ENCODE assay signal across 8 cellular contexts in genomic region chr4:87073570-87074470, GRCh38.
DNase-seq lines count a peak whose midpoint lies in the region; ATAC-seq lines count a peak whose summit lies in the region.

No MANE protein-coding gene starts in this region.

- H2AK5ac ChIP-seq in neuronal stem cell (ENCODE audit: low read depth, low read length) = no peak overlapping the region

- H3K9ac ChIP-seq in Karpas-422 (ENCODE audit: low read length) (peak overlapping the region; percentile 43), neuronal stem cell (ENCODE audit: low read depth, low read length, poor library complexity) (no peak overlapping the region)

- no peak overlapping the region for H2BK120ac ChIP-seq in neuronal stem cell (ENCODE audit: low read depth, low read length)

- no peak overlapping the region for H2BK12ac ChIP-seq in neuronal stem cell (ENCODE audit: low read length)

- H3K9me3 Mint-ChIP-seq in central memory CD8-positive, alpha-beta T cell = no peaks in the 10 kb centered on the region
- no peaks in the 10 kb centered on the region for H3K9me3 Mint-ChIP-seq in naive thymus-derived CD8-positive, alpha-beta T cell

- no peak overlapping the region for H4K8ac ChIP-seq in neuronal stem cell (ENCODE audit: low read depth, low read length)

- H2BK15ac ChIP-seq in neuronal stem cell (ENCODE audit: low read length) = no peak overlapping the region

- no peak overlapping the region for H3K18ac ChIP-seq in neuronal stem cell (ENCODE audit: low read length)

- H3K79me2 ChIP-seq in Karpas-422 (ENCODE audit: low read length) = no peaks in the 10 kb centered on the region

- H3K27ac ChIP-seq in Karpas-422 (ENCODE audit: low read length) = peak overlapping the region; percentile 81
- H3K27ac ChIP-seq in thymus (ENCODE audit: low read depth) = peak overlapping the region; percentile 8
- H3K27ac ChIP-seq in neuronal stem cell (replicated peaks; ENCODE audit: low read length) = no peak overlapping the region

- no peaks in the 10 kb centered on the region for H3K79me1 ChIP-seq in neuronal stem cell (ENCODE audit: low read depth, low read length)

- POLR2A ChIA-PET in naive thymus-derived CD8-positive, alpha-beta T cell (lab: Charles Lee) = interaction anchor here (0.6 to 1.3 kb wide), 4 partner anchors 67 to 139 kb away, joined by 3 to 5 read pairs (median 4); partner anchors contain the start of gene AFF1

- H3K4me3 ChIP-seq in Karpas-422 (ENCODE audit: low read length) (peak overlapping the region; percentile 53), thymus (ENCODE audit: low read length) (peak overlapping the region; percentile 24), neuronal stem cell (ENCODE audit: low read length in 2 of 2) (no peak overlapping the region)

- H3K4me3 Mint-ChIP-seq in central memory CD8-positive, alpha-beta T cell = peak overlapping the region; percentile 68
- peak overlapping the region; percentile 63 to 85 (median 80) for H3K4me3 Mint-ChIP-seq in naive thymus-derived CD8-positive, alpha-beta T cell

- H3K27me3 ChIP-seq in Karpas-422 (ENCODE audit: low read length) = 0 out of 2 replicates have a peak, but pooled peaks cover 3% of the 10 kb centered on the region
- H3K27me3 ChIP-seq in thymus (ENCODE audit: control insufficient read depth, insufficient read depth) = no peaks in the 10 kb centered on the region
- no peaks in the 10 kb centered on the region for H3K27me3 ChIP-seq in neuronal stem cell (ENCODE audit: control insufficient read depth in 3 of 3, insufficient read depth in 3 of 3, low read depth in 1 of 3, low read length in 3 of 3)

- H3K27me3 Mint-ChIP-seq in central memory CD8-positive, alpha-beta T cell = no peaks in the 10 kb centered on the region
- no peaks in the 10 kb centered on the region for H3K27me3 Mint-ChIP-seq in naive thymus-derived CD8-positive, alpha-beta T cell

- no peaks in the 10 kb centered on the region for H3K9me3 ChIP-seq in Karpas-422 (ENCODE audit: low read length)
- H3K9me3 ChIP-seq in thymus (ENCODE audit: control insufficient read depth) = no peaks in the 10 kb centered on the region
- H3K9me3 ChIP-seq in neuronal stem cell (replicated peaks in 1 of 2; ENCODE audit: control insufficient read depth in 2 of 2, insufficient read depth in 1 of 2, low read depth in 1 of 2, low read length in 2 of 2) = no peaks in the 10 kb centered on the region

- peak overlapping the region; percentile 75 for H3K4me2 ChIP-seq in Karpas-422 (ENCODE audit: low read depth, low read length, poor library complexity, severe bottlenecking)
- no peak overlapping the region for H3K4me2 ChIP-seq in neuronal stem cell (ENCODE audit: insufficient read depth, low read length, poor library complexity, severe bottlenecking)

- ATAC-seq in GM21528 (IDR thresholded peaks at IDR 0.05; ENCODE audit: low FRiP score, unreplicated experiment) = peak; percentile 96
- ATAC-seq in central memory CD8-positive, alpha-beta T cell (replicated peaks; ENCODE audit: extremely low read depth, poor library complexity, severe bottlenecking) = peak; percentile 99
- peak; percentile 92 to 98 for ATAC-seq in naive thymus-derived CD8-positive, alpha-beta T cell

- peaks cover 7% of the 10 kb centered on the region for H3K36me3 Mint-ChIP-seq in central memory CD8-positive, alpha-beta T cell (ENCODE audit: insufficient read depth)
- H3K36me3 Mint-ChIP-seq in naive thymus-derived CD8-positive, alpha-beta T cell = peaks cover 0 to 5% (median 0%) of the 10 kb centered on the region in 3 donors

- no peak overlapping the region for H3K14ac ChIP-seq in neuronal stem cell (ENCODE audit: low read length)

- H3K4ac ChIP-seq in neuronal stem cell (ENCODE audit: low read length) = no peak overlapping the region

- no peak overlapping the region for H4K91ac ChIP-seq in neuronal stem cell (ENCODE audit: low read depth, low read length, poor library complexity)

- no peaks in the 10 kb centered on the region for H3K9me2 ChIP-seq in Karpas-422 (replicated peaks; ENCODE audit: insufficient read depth, low read length)

- peaks cover 53% of the 10 kb centered on the region for H3K4me1 Mint-ChIP-seq in central memory CD8-positive, alpha-beta T cell
- H3K4me1 Mint-ChIP-seq in naive thymus-derived CD8-positive, alpha-beta T cell = peaks cover 16 to 52% (median 39%) of the 10 kb centered on the region in 4 donors

- peak overlapping the region; percentile 68 for H3K27ac Mint-ChIP-seq in central memory CD8-positive, alpha-beta T cell (ENCODE audit: low read depth)
- H3K27ac Mint-ChIP-seq in naive thymus-derived CD8-positive, alpha-beta T cell = peak overlapping the region; percentile 10 to 88 (median 54)

- H3K36me3 ChIP-seq in Karpas-422 (ENCODE audit: insufficient read depth, low read length) (no peaks in the 10 kb centered on the region), thymus (ENCODE audit: control insufficient read depth, insufficient read depth) (no peaks in the 10 kb centered on the region), neuronal stem cell (replicated peaks in 1 of 2; ENCODE audit: control insufficient read depth in 2 of 2, insufficient read depth in 2 of 2, low read length in 2 of 2) (no peaks in the 10 kb centered on the region)

- H3K23ac ChIP-seq in neuronal stem cell (ENCODE audit: low read depth, low read length, poor library complexity) = no peak overlapping the region

- no peak overlapping the region for H2BK5ac ChIP-seq in neuronal stem cell (ENCODE audit: low read length)

- H2AFZ ChIP-seq in Karpas-422 (ENCODE audit: low read length) (peak overlapping the region; percentile 62; the same call in 1 of the 2 replicates), neuronal stem cell (ENCODE audit: low read length) (no peak overlapping the region)

- H4K20me1 ChIP-seq in Karpas-422 (ENCODE audit: insufficient read depth, low read depth, low read length) = no peaks in the 10 kb centered on the region

- H3K4me1 ChIP-seq in Karpas-422 (ENCODE audit: low read length) (peaks cover 24% of the 10 kb centered on the region), thymus (ENCODE audit: control insufficient read depth, insufficient read depth, low read length) (peaks cover 7% of the 10 kb centered on the region), neuronal stem cell (ENCODE audit: control insufficient read depth in 2 of 2, insufficient read depth in 1 of 2, low read depth in 1 of 2, low read length in 2 of 2) (peaks cover 2 to 14% of the 10 kb centered on the region in 2 donors)

- 10% methylated on average over 11 of the region's 11 CpGs for WGBS in thymus
- WGBS in neuronal stem cell (ENCODE audit: extremely low coverage in 2 of 2, insufficient read length in 2 of 2, insufficient replicate concordance in 1 of 2), 2 donors = no CpG with 5 or more reads among the region's 11 CpGs

- peak; percentile 72 for DNase-seq in DMS79 treated with DMSO at 0.1 percent for 48 hours (lab: John Stamatoyannopoulos, UW)
- DNase-seq in Karpas-422 = peak; percentile 57
- DNase-seq in T-helper 2 cell = peak in 3 of 5 experiments; percentile 20 to 97 (median 25)
- peak in 1 of 2 donors; percentile 32 for DNase-seq in central memory CD8-positive, alpha-beta T cell (ENCODE audit: low spot score in 2 of 2)
- peak in 8 of 10 donors; percentile 10 to 75 (median 38) for DNase-seq in naive thymus-derived CD8-positive, alpha-beta T cell
- DNase-seq in neuronal stem cell (ENCODE audit: low spot score) = no peak

Comparison
In these comparisons a context has a peak if more than half of its experiments do, and no peak if none do; other contexts are left out.
1. H3K4me3 ChIP-seq: peak in Karpas-422 (single experiment) and thymus (single experiment); none in neuronal stem cell (0 of 2).
2. Peak in every context shown above with its lines, with median percentiles within 50 percentile points of each other: ATAC-seq.